ENCODE assay signal across 20 cellular contexts in the genomic region with DNA sequence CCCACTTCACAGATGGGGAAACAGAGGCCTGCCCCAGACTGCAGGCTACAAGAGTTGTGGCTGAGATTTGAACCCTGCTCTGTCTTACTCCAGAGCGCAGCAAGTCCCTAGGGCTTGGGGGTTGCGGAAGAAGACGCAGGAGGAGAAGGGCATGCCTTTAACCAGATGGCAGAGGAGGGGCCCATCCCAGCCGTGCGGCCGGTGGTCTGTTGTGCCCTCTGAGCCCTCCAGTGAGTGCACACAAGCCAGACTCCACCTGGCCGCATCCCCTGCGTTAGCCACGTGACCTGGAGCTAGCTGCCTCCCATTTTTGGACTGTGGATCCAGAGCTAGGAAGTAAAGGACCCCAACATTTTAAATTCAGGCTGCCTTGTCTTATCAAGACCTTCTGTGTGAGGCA. TPM values are rescaled to one million over a fixed set of nuclear protein-coding genes. Genes with fewer than 3 reads are reported as not detected.
"Had no signal": no experiment of that assay in that cellular context is flagged by ENCODE, and none has a peak within 500 bp of the region (broad histone marks: within the 10 kb centered on the region; RNA-seq: fewer than 3 reads in every experiment).

No MANE protein-coding gene starts in this region.

- H3K27ac ChIP-seq: epithelial cell of prostate, prostate gland, right atrium auricular region, vagina had no signal

- H3K9me3 ChIP-seq: body of pancreas, prostate gland, right atrium auricular region, vagina had no signal

- H3K36me3 ChIP-seq: prostate gland, right atrium auricular region, vagina had no signal

- H3K4me1 ChIP-seq: prostate gland, right atrium auricular region had no signal

- ATAC-seq: activated CD8-positive, alpha-beta T cell treated with anti-CD3 and anti-CD28 coated beads for 36 hours; activated T-helper 17 cell treated with anti-CD3 and anti-CD28 coated beads, Interleukin-2, amount 50 U/mL, for 72 hours; body of pancreas had no signal

- FAIRE-seq: colon had no signal

- H3K4me3 ChIP-seq: body of pancreas, prostate gland, right atrium auricular region, vagina had no signal

- H3K27me3 ChIP-seq: body of pancreas, right atrium auricular region, vagina had no signal

- DNase-seq: activated CD4-positive, alpha-beta T cell treated with anti-CD3 and anti-CD28 coated beads, Interleukin-2, amount 10 ng/mL, durations not matched to agents 24 days and 14 days; activated CD4-positive, CD25-positive, alpha-beta regulatory T cell; activated CD8-positive, alpha-beta T cell treated with anti-CD3 and anti-CD28 coated beads for 36 hours; activated naive CD4-positive, alpha-beta T cell; activated T-cell treated with anti-CD3 and anti-CD28 coated beads, Interleukin-2, amount 50 U/mL, for 1 hour; caudate nucleus; foreskin fibroblast; stimulated activated CD4-positive, alpha-beta T cell treated with anti-CD3 and anti-CD28 coated beads, Interleukin-2, amount 100 ng/mL, for 24 hours; stimulated activated naive CD4-positive, alpha-beta T cell treated with Interleukin-2 at 50 U/mL for 16 hours; trophoblast cell had no signal

RNA-seq across cellular contexts. Expression of a gene that starts 2.8 kb away (rescaled TPM):
- total RNA-seq: activated CD4-positive, alpha-beta T cell treated with anti-CD3 and anti-CD28 coated beads, Interleukin-2, amount 10 ng/mL, durations not matched to agents 24 days and 14 days; activated CD8-positive, alpha-beta T cell treated with anti-CD3 and anti-CD28 coated beads for 36 hours; activated naive CD8-positive, alpha-beta T cell treated with anti-CD3 and anti-CD28 coated beads for 36 hours; activated T-helper 17 cell treated with anti-CD3 and anti-CD28 coated beads, Interleukin-2, amount 50 U/mL, for 72 hours; mononuclear cell had no signal
- polyA plus RNA-seq: neural cell had no signal
